ENCODE assay signal across 1 cellular context in genomic region chr13:28161370-28161769, GRCh38.
A peak's percentile ranks its signal among the peaks of the same experiment; 100 is the strongest.
TF ChIP-seq lines count a peak whose summit lies in the region.

No MANE protein-coding gene starts in this region.

TF ChIP-seq in GM12878, 131 proteins besides CTCF, POLR2A, EP300 and RAD21 (continued from another document):
- TF ChIP-seq E2F4 (IDR thresholded peaks at IDR 0.05; ENCODE audit: low read depth, low read length), result no peak
- TF ChIP-seq RUNX3 (IDR thresholded peaks at IDR 0.05; ENCODE audit: low read length), result peak; percentile 35; the same call in 1 of the 2 replicates
- no peak for TF ChIP-seq ZBTB33 (IDR thresholded peaks at IDR 0.05)
- no peak for TF ChIP-seq CHD1 (IDR thresholded peaks at IDR 0.05; ENCODE audit: low read depth, low read length)
- no peak for TF ChIP-seq DPF2 (IDR thresholded peaks at IDR 0.05)
- no peak for TF ChIP-seq PBX3 (IDR thresholded peaks at IDR 0.05; ENCODE audit: insufficient replicate concordance, low read depth, low read length)
- no peak for TF ChIP-seq CBFB (IDR thresholded peaks at IDR 0.05; ENCODE audit: low read depth)
